ENCODE assay signal across 20 cellular contexts in genomic region chr9:13904311-13904710, GRCh38.
DNase-seq lines count a peak whose midpoint lies in the region; ATAC-seq and TF ChIP-seq lines count a peak whose summit lies in the region.
"Had no signal": no experiment of that assay in that cellular context is flagged by ENCODE, and none has a peak within 500 bp of the region (broad histone marks: within the 10 kb centered on the region; RNA-seq: fewer than 3 reads in every experiment).

No MANE protein-coding gene starts in this region.

- H3K4me3 ChIP-seq in coronary artery, result no peak overlapping the region
- H3K4me3 ChIP-seq: A549, GM23338, K562 had no signal

- peak overlapping the region; percentile 43 for H3K27ac Mint-ChIP-seq in mesothelial cell of epicardium
- H3K27ac Mint-ChIP-seq: CD4-positive, alpha-beta T cell; GM23338 had no signal

- peaks cover 48% of the 10 kb centered on the region for H3K4me1 Mint-ChIP-seq in mesothelial cell of epicardium

- no peak for ATAC-seq in GM19351 (IDR thresholded peaks at IDR 0.05; ENCODE audit: unreplicated experiment)
- no peak for ATAC-seq in HG03159 (IDR thresholded peaks at IDR 0.05; ENCODE audit: unreplicated experiment)
- ATAC-seq: A549, GM23338, K562 had no signal

- H3K4me3 Mint-ChIP-seq in mesothelial cell of epicardium, result no peak overlapping the region
- H3K4me3 Mint-ChIP-seq: CD4-positive, alpha-beta T cell; GM23338 had no signal

- DNase-seq in NCI-H82 (lab: John Stamatoyannopoulos, UW), result peak; percentile 6
- no peak for DNase-seq in NCI-H82 treated with DMSO at 0.1 percent for 48 hours (lab: John Stamatoyannopoulos, UW; ENCODE audit: unreplicated experiment)
- no peak for DNase-seq in coronary artery (ENCODE audit: low spot score)
- DNase-seq in mesothelial cell of epicardium (ENCODE audit: low spot score in 2 of 2, unreplicated experiment in 2 of 2), result no peak
- no peak for DNase-seq in iPS-NIHi7 (ENCODE audit: extremely low spot score)
- DNase-seq: AML-193; Caco-2; CD4-positive, alpha-beta T cell; DMS153; DMS79; GDM1; HCEC 1CT; IMR-90 had no signal

- TF ChIP-seq CTCF in coronary artery (IDR thresholded peaks at IDR 0.05) (no peak), mesothelial cell of epicardium (IDR thresholded peaks at IDR 0.05; ENCODE audit: unreplicated experiment) (no peak)

- peak overlapping the region; percentile 36 to 57 for H3K27ac ChIP-seq in coronary artery
- H3K27ac ChIP-seq: 22Rv1, A549, C4-2B had no signal

- H3K36me3 Mint-ChIP-seq in mesothelial cell of epicardium, result peaks cover 9% of the 10 kb centered on the region

- H3K9me3 Mint-ChIP-seq in mesothelial cell of epicardium, result peaks cover 17% of the 10 kb centered on the region

- no peaks in the 10 kb centered on the region for H3K27me3 Mint-ChIP-seq in mesothelial cell of epicardium (ENCODE audit: low read depth)
- H3K27me3 Mint-ChIP-seq: CD4-positive, alpha-beta T cell had no signal
